In genomic region chr1:29282135-29282923, GRCh38 we compare ENCODE assay signal across 18 cellular contexts. TPM values are rescaled to one million over a fixed set of nuclear protein-coding genes. Genes with fewer than 3 reads are reported as not detected.
DNase-seq lines count a peak whose midpoint lies in the region; ATAC-seq, FAIRE-seq and TF ChIP-seq lines count a peak whose summit lies in the region.
"Had no signal": no experiment of that assay in that cellular context is flagged by ENCODE, and none has a peak within 500 bp of the region (broad histone marks: within the 10 kb centered on the region; RNA-seq: fewer than 3 reads in every experiment).

No MANE protein-coding gene starts in this region.

- H3K4me1 ChIP-seq in right atrium auricular region (peaks cover 0 to 4% of the 10 kb centered on the region in 2 donors), HepG2 (ENCODE audit: insufficient read depth, low read length) (peaks cover 17% of the 10 kb centered on the region), transverse colon (no peaks in the 10 kb centered on the region), stomach (peaks cover 0 to 7% (median 2%) of the 10 kb centered on the region in 4 donors)

- H4K20me1 ChIP-seq in HepG2 (ENCODE audit: insufficient read depth, low read length), result no peaks in the 10 kb centered on the region

- FAIRE-seq in HepG2 (lab: Jason Lieb, UNC), result no peak
- FAIRE-seq: GM12892, kidney had no signal

- H3K79me2 ChIP-seq in HepG2 (ENCODE audit: insufficient read depth, low read length), result no peaks in the 10 kb centered on the region

- no peak for TF ChIP-seq RAD21 in HepG2 (CRISPR knock-in tag; IDR thresholded peaks at IDR 0.05)

- intact Hi-C loops in cardiac septum (cut with DNase I), result no loop called here
- intact Hi-C loops in HepG2 (cut with micrococcal nuclease; ENCODE audit: unreplicated experiment), result no loop called here
- intact Hi-C loops in transverse colon (cut with DNase I; ENCODE audit: low total_unique reads), result no loop called here
- intact Hi-C loops in stomach (cut with DNase I; ENCODE audit: low total_unique reads), result no loop called here

- TF ChIP-seq EP300 in HepG2 (IDR thresholded peaks at IDR 0.05; ENCODE audit: low read depth in 2 of 2, low read length in 2 of 2), result no peak
- TF ChIP-seq EP300 in HepG2 (CRISPR knock-in tag; IDR thresholded peaks at IDR 0.05; ENCODE audit: borderline replicate concordance), result no peak
- no peak for TF ChIP-seq EP300 in transverse colon (IDR thresholded peaks at IDR 0.05; ENCODE audit: low read depth)
- TF ChIP-seq EP300 in stomach (IDR thresholded peaks at IDR 0.05), result no peak

- no peak overlapping the region for H3K4me2 ChIP-seq in HepG2 (ENCODE audit: low read depth, low read length)
- H3K4me2 ChIP-seq: smooth muscle cell had no signal

- ATAC-seq in HepG2, result no peak

- H3K27me3 ChIP-seq in right atrium auricular region (no peaks in the 10 kb centered on the region), WERI-Rb-1 (ENCODE audit: insufficient read depth, low read depth, severe bottlenecking) (no peaks in the 10 kb centered on the region), HepG2 (ENCODE audit: control insufficient read depth in 1 of 2, insufficient read depth in 2 of 2, low read length in 2 of 2) (no peaks in the 10 kb centered on the region), transverse colon (no peaks in the 10 kb centered on the region), stomach (no peaks in the 10 kb centered on the region)

- H3K27ac ChIP-seq in right atrium auricular region, result no peak overlapping the region
- peak overlapping the region; percentile 42 for H3K27ac ChIP-seq in WERI-Rb-1
- no peak overlapping the region for H3K27ac ChIP-seq in HepG2 (ENCODE audit: extremely low read length, insufficient read depth, low read length)
- H3K27ac ChIP-seq in transverse colon, result no peak overlapping the region
- no peak overlapping the region for H3K27ac ChIP-seq in stomach
- H3K27ac ChIP-seq: KMS-11 had no signal

- TF ChIP-seq POLR2A in HepG2 (IDR thresholded peaks at IDR 0.05; ENCODE audit: insufficient read depth in 1 of 2, low read depth in 2 of 2, low read length in 2 of 2), result no peak
- TF ChIP-seq POLR2A in transverse colon (IDR thresholded peaks at IDR 0.05), result no peak
- TF ChIP-seq POLR2A in stomach (IDR thresholded peaks at IDR 0.05), result no peak

- H2AFZ ChIP-seq in HepG2 (ENCODE audit: low read length), result no peak overlapping the region

- CTCF ChIA-PET in HepG2 (lab: Yijun Ruan, JAX; ENCODE audit: low intra/inter-chr PET ratio, low total read pairs), result no interaction called here

- no peaks in the 10 kb centered on the region for H3K36me3 ChIP-seq in right atrium auricular region
- H3K36me3 ChIP-seq in WERI-Rb-1, result peaks cover 18% of the 10 kb centered on the region
- peaks cover 4 to 12% of the 10 kb centered on the region in 2 experiments for H3K36me3 ChIP-seq in HepG2 (replicated peaks in 1 of 2; ENCODE audit: control insufficient read depth in 1 of 2, insufficient read depth in 2 of 2, low read length in 2 of 2)
- H3K36me3 ChIP-seq in transverse colon, result no peaks in the 10 kb centered on the region
- peaks cover 0 to 21% (median 16%) of the 10 kb centered on the region in 4 donors for H3K36me3 ChIP-seq in stomach

- POLR2A ChIA-PET in HepG2 (lab: Yijun Ruan, JAX), result no interaction called here

- WGBS in HepG2 (ENCODE audit: low lambda C conversion rate), result 98% methylated on average over 6 of the region's 19 CpGs
- 94% methylated on average over 18 of the region's 19 CpGs; no CpG with 5 or more reads in 1 of the 2 donors for WGBS in transverse colon (ENCODE audit: low coverage in 1 of 2), 2 donors
- WGBS in stomach, 5 donors, result 91 to 96% (median 93%) methylated on average over 14 to 19 of the region's 19 CpGs

- H3K9ac ChIP-seq in HepG2 (ENCODE audit: insufficient read depth, low read depth, low read length), result no peak overlapping the region
- H3K9ac ChIP-seq: KMS-11 had no signal

- in situ Hi-C loops in HepG2 (cut with HindIII; ENCODE audit: extremely low pct_ligation_motif_present, low pct_unique_long_range_greater_than_20kb), result no loop called here
- in situ Hi-C loops in transverse colon (cut with MboI; ENCODE audit: low pct_ligation_motif_present in 1 of 4, low pct_unique_long_range_greater_than_20kb in 1 of 4, low sequenced_read_pairs in 3 of 4), result no loop called here

- H3K4me3 ChIP-seq in right atrium auricular region (no peak overlapping the region), WERI-Rb-1 (ENCODE audit: low read depth, low read length) (no peak overlapping the region), HepG2 (replicated peaks in 1 of 3; ENCODE audit: insufficient read depth in 1 of 3, low read depth in 2 of 3, low read length in 3 of 3) (no peak overlapping the region), transverse colon (no peak overlapping the region), stomach (no peak overlapping the region)
- H3K4me3 ChIP-seq: smooth muscle cell had no signal

- H3K9me3 ChIP-seq in right atrium auricular region (no peaks in the 10 kb centered on the region), WERI-Rb-1 (ENCODE audit: severe bottlenecking) (no peaks in the 10 kb centered on the region), HepG2 (ENCODE audit: low read length) (no peaks in the 10 kb centered on the region), transverse colon (no peaks in the 10 kb centered on the region), stomach (no peaks in the 10 kb centered on the region)

- DNase-seq in cardiac septum (ENCODE audit: low spot score) (peak; percentile 33), right atrium auricular region (ENCODE audit: low spot score) (no peak), WERI-Rb-1 (peak; percentile 79), HepG2 (ENCODE audit: low spot score) (no peak), transverse colon (no peak), anterior cingulate cortex (lab: John Stamatoyannopoulos, UW) (no peak), NCI-H1105 treated with DMSO at 0.1 percent for 48 hours (lab: John Stamatoyannopoulos, UW) (no peak), stomach (no peak)
- DNase-seq: amniotic stem cell, C1 segment of cervical spinal cord, HFFc6, kidney, NCI-H1436 treated with DMSO at 0.1 percent for 48 hours, NCI-H2107, nucleus accumbens had no signal

- no TSS peak for BruUV-seq in HepG2 (replicated peaks; lab: Mats Ljungman, UMichigan)

- no peak for TF ChIP-seq CTCF in right atrium auricular region (IDR thresholded peaks at IDR 0.05)
- no peak for TF ChIP-seq CTCF in WERI-Rb-1 (IDR thresholded peaks at IDR 0.05; ENCODE audit: low read depth, low read length)
- TF ChIP-seq CTCF in HepG2 (CRISPR knock-in tag; IDR thresholded peaks at IDR 0.05), result no peak
- TF ChIP-seq CTCF in transverse colon (IDR thresholded peaks at IDR 0.05), result no peak
- no peak for TF ChIP-seq CTCF in stomach (IDR thresholded peaks at IDR 0.05)

RNA-seq across cellular contexts. Expression of gene PTPRU, which starts 46.0 kb away (rescaled TPM):
- 6.6 TPM for total RNA-seq in cardiac septum
- 10 to 100 TPM; 15.9 to 22.4 TPM for total RNA-seq in right atrium auricular region
- 11.0 and 21.6 TPM in 2 replicates for total RNA-seq in HepG2 (2016; rRNA removed; fragmentation: Illumina TruSeq; extraction: Trizol)
- 3.9 and 4.0 TPM in 2 replicates for total RNA-seq in HepG2 (2016; cell fraction: cytosol; rRNA removed; fragmentation: Illumina TruSeq; extraction: Trizol; ENCODE audit: low read depth)
- total RNA-seq in HepG2 (2016; cell fraction: insoluble cytoplasmic fraction; rRNA removed; fragmentation: Illumina TruSeq; extraction: Trizol), result 9.4 and 20.9 TPM in 2 replicates
- total RNA-seq in HepG2 (2016; cell fraction: membrane; rRNA removed; fragmentation: Illumina TruSeq; extraction: Trizol), result 14.5 and 15.1 TPM in 2 replicates
- total RNA-seq in HepG2 (2016; cell fraction: nucleus; rRNA removed; fragmentation: Illumina TruSeq; extraction: Trizol), result 20.3 and 29.1 TPM in 2 replicates
- 22.3 and 27.8 TPM in 2 replicates for polyA plus RNA-seq in HepG2 (2011; rRNA removed)
- polyA plus RNA-seq in HepG2 (2011; cell fraction: cytosol; rRNA removed), result 16.2 and 24.5 TPM in 2 replicates
- 56.1 and 65.4 TPM in 2 replicates for polyA plus RNA-seq in HepG2 (2011; cell fraction: nucleus; rRNA removed)
- polyA plus RNA-seq in HepG2 (2012), result 12.1 and 22.3 TPM in 2 replicates
- polyA plus RNA-seq in HepG2 (2016; cell fraction: cytosol; fragmentation: Illumina TruSeq; extraction: Trizol; ENCODE audit: low read depth), result 1.8 and 2.3 TPM in 2 replicates
- polyA plus RNA-seq in HepG2 (2016; cell fraction: insoluble cytoplasmic fraction; fragmentation: Illumina TruSeq; extraction: Trizol; ENCODE audit: low read depth), result 9.7 and 12.0 TPM in 2 replicates
- 6.6 and 8.7 TPM in 2 replicates for polyA plus RNA-seq in HepG2 (2016; cell fraction: membrane; fragmentation: Illumina TruSeq; extraction: Trizol; ENCODE audit: low read depth)
- 46.5 and 51.1 TPM in 2 replicates for polyA plus RNA-seq in HepG2 (2016; cell fraction: nucleus; fragmentation: Illumina TruSeq; extraction: Trizol; ENCODE audit: insufficient read depth, low read depth)
- 28.3 and 104 TPM in 2 replicates for polyA minus RNA-seq in HepG2 (2011; rRNA and poly(A)+ RNA removed; ENCODE audit: low replicate concordance)
- 33.6 and 37.1 TPM in 2 replicates for polyA minus RNA-seq in HepG2 (2011; cell fraction: cytosol; rRNA and poly(A)+ RNA removed)
- polyA minus RNA-seq in HepG2 (2011; cell fraction: nucleus; rRNA and poly(A)+ RNA removed), result 18.0 and 19.9 TPM in 2 replicates
- total RNA-seq in transverse colon, result 1 to 10 TPM; 5.6 to 9.7 (median 7.4) TPM
- total RNA-seq in stomach, result 10 to 100 TPM in 2 of 5 donors, 1 to 10 TPM in 2, under 1 TPM in 1; 0.29 to 17.5 (median 8.0) TPM
- polyA plus RNA-seq in stomach, result 1 to 10 TPM; 4.9 to 5.4 (median 5.2) TPM

RNA-seq across cellular contexts. Expression of gene MECR, which starts 51.6 kb away (rescaled TPM):
- total RNA-seq in cardiac septum (29.9 TPM), right atrium auricular region (10 to 100 TPM; 18.4 to 24.3 TPM), HepG2 (2016; rRNA removed; fragmentation: Illumina TruSeq; extraction: Trizol) (21.2 and 24.9 TPM in 2 replicates), transverse colon (10 to 100 TPM in 2 of 4 donors, 1 to 10 TPM in 1, not detected in 1; 5.2 to 16.0 (median 12.2) TPM), stomach (10 to 100 TPM in 4 of 5 donors, 1 to 10 TPM in 1; 8.9 to 47.8 (median 17.4) TPM)
- 40.7 and 49.2 TPM in 2 replicates for total RNA-seq in HepG2 (2016; cell fraction: cytosol; rRNA removed; fragmentation: Illumina TruSeq; extraction: Trizol; ENCODE audit: low read depth)
- total RNA-seq in HepG2 (2016; cell fraction: insoluble cytoplasmic fraction; rRNA removed; fragmentation: Illumina TruSeq; extraction: Trizol), result 18.4 and 19.7 TPM in 2 replicates
- 43.7 and 46.5 TPM in 2 replicates for total RNA-seq in HepG2 (2016; cell fraction: membrane; rRNA removed; fragmentation: Illumina TruSeq; extraction: Trizol)
- 20.0 and 20.4 TPM in 2 replicates for total RNA-seq in HepG2 (2016; cell fraction: nucleus; rRNA removed; fragmentation: Illumina TruSeq; extraction: Trizol)
- polyA plus RNA-seq in HepG2 (2011; rRNA removed) (18.8 and 19.0 TPM in 2 replicates), stomach (10 to 100 TPM; 16.0 to 20.1 (median 18.2) TPM)
- 13.7 and 17.3 TPM in 2 replicates for polyA plus RNA-seq in HepG2 (2011; cell fraction: cytosol; rRNA removed)
- 21.4 and 26.7 TPM in 2 replicates for polyA plus RNA-seq in HepG2 (2011; cell fraction: nucleus; rRNA removed)
- 12.7 and 17.0 TPM in 2 replicates for polyA plus RNA-seq in HepG2 (2012)
- polyA plus RNA-seq in HepG2 (2016; cell fraction: cytosol; fragmentation: Illumina TruSeq; extraction: Trizol; ENCODE audit: low read depth), result 61.3 and 62.7 TPM in 2 replicates
- 17.8 and 18.6 TPM in 2 replicates for polyA plus RNA-seq in HepG2 (2016; cell fraction: insoluble cytoplasmic fraction; fragmentation: Illumina TruSeq; extraction: Trizol; ENCODE audit: low read depth)
- 46.4 and 47.2 TPM in 2 replicates for polyA plus RNA-seq in HepG2 (2016; cell fraction: membrane; fragmentation: Illumina TruSeq; extraction: Trizol; ENCODE audit: low read depth)
- 28.0 and 30.8 TPM in 2 replicates for polyA plus RNA-seq in HepG2 (2016; cell fraction: nucleus; fragmentation: Illumina TruSeq; extraction: Trizol; ENCODE audit: insufficient read depth, low read depth)
- polyA minus RNA-seq in HepG2 (2011; rRNA and poly(A)+ RNA removed; ENCODE audit: low replicate concordance), result 26.2 and 47.2 TPM in 2 replicates
- 8.0 and 9.2 TPM in 2 replicates for polyA minus RNA-seq in HepG2 (2011; cell fraction: cytosol; rRNA and poly(A)+ RNA removed)
- 22.4 and 23.0 TPM in 2 replicates for polyA minus RNA-seq in HepG2 (2011; cell fraction: nucleus; rRNA and poly(A)+ RNA removed)

Comparison
In these comparisons a context has a peak if more than half of its experiments do, and no peak if none do; other contexts are left out.
1. DNase-seq: peak in cardiac septum (single experiment) and WERI-Rb-1 (single experiment); none in right atrium auricular region (single experiment), HepG2 (single experiment), transverse colon (single experiment), anterior cingulate cortex (0 of 58), NCI-H1105 treated with DMSO at 0.1 percent for 48 hours (single experiment) and stomach (single experiment).